ENCODE assay signal across 17 cellular contexts in the genomic region with DNA sequence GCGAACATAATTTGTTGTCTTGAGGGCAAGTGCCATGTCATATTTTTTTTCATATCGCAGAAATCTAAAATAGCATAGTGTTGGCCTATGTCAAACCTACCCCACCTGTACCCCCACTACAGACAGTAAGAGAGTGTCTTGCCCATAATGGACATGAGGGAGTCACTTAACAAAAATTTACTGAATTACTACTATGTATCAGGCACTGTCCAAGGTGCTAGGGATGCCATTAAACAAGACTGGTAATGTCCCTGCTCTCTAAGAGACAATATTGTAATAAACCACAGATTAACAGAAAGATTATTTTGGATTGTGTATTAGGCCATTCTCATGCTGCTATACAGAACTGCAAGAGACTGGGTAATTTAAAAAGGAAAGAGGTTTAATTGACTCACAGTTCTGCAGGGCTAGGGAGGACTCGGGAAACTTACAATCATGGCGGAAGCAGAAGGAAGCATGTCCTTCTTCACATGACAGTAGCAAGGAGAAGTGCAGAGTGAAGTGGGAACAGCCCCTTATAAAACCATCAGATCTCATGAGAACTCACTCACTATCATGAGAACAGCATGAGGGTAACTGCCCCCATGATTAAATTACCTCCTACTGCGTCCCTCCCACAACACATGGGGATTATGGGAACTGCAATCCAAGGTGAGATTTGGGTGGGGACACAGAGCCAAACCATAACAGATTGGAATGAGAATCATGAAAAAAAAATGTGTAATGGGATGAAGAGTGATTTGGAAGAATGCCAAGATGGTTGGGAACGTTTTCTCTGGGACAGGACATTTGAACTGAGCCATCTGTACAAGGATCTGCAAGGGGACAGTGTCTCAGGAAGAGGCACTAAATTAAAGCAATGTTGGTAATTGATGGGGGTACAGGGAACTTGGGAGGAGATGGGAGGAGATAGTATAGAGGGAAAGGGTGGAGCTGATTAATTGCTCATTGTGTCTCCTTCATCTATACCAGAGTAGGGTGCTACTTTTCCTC.
DNase-seq lines count a peak whose midpoint lies in the region; ATAC-seq and TF ChIP-seq lines count a peak whose summit lies in the region.
"Had no signal": no experiment of that assay in that cellular context is flagged by ENCODE, and none has a peak within 500 bp of the region (broad histone marks: within the 10 kb centered on the region; RNA-seq: fewer than 3 reads in every experiment).

No MANE protein-coding gene starts in this region.

- H3K4me3 Mint-ChIP-seq in stimulated activated naive CD8-positive, alpha-beta T cell treated with anti-CD3 and anti-CD28 coated beads, Interleukin-15, Interleukin-2, amounts not matched to agents 100 ng/mL and 50 ng/mL, for 24 hours, result no peak overlapping the region
- H3K4me3 Mint-ChIP-seq: naive thymus-derived CD4-positive, alpha-beta T cell had no signal

- ATAC-seq in stimulated activated naive CD8-positive, alpha-beta T cell treated with anti-CD3 and anti-CD28 coated beads, Interleukin-15, Interleukin-2, amounts not matched to agents 100 U/mL and 50 U/mL, for 24 hours, result no peak
- ATAC-seq in GM21390 (IDR thresholded peaks at IDR 0.05; ENCODE audit: unreplicated experiment), result no peak
- ATAC-seq: sciatic nerve had no signal

- H3K79me2 ChIP-seq in Karpas-422 (ENCODE audit: low read length), result no peaks in the 10 kb centered on the region

- H3K9ac ChIP-seq in Karpas-422 (ENCODE audit: low read length), result no peak overlapping the region

- H3K9me3 ChIP-seq in Karpas-422 (ENCODE audit: low read length), result no peaks in the 10 kb centered on the region
- H3K9me3 ChIP-seq: ovary, tibial artery had no signal

- H3K27ac Mint-ChIP-seq in stimulated activated naive CD8-positive, alpha-beta T cell treated with anti-CD3 and anti-CD28 coated beads, Interleukin-15, Interleukin-2, amounts not matched to agents 100 ng/mL and 50 ng/mL, for 24 hours, result peak overlapping the region; percentile 53

- H3K9me3 Mint-ChIP-seq in stimulated activated naive CD8-positive, alpha-beta T cell treated with anti-CD3 and anti-CD28 coated beads, Interleukin-15, Interleukin-2, amounts not matched to agents 100 ng/mL and 50 ng/mL, for 24 hours, result peaks cover 17% of the 10 kb centered on the region

- no peaks in the 10 kb centered on the region for H3K27me3 ChIP-seq in Karpas-422 (ENCODE audit: low read length)
- H3K27me3 ChIP-seq: ovary, tibial artery had no signal

- peaks cover 63% of the 10 kb centered on the region for H3K4me1 Mint-ChIP-seq in stimulated activated naive CD8-positive, alpha-beta T cell treated with anti-CD3 and anti-CD28 coated beads, Interleukin-15, Interleukin-2, amounts not matched to agents 100 ng/mL and 50 ng/mL, for 24 hours (ENCODE audit: low read depth)

- no peak for TF ChIP-seq CTCF in fibroblast of mammary gland (conservative IDR thresholded peaks at IDR 0.05; ENCODE audit: control insufficient read depth, insufficient read depth, low read depth, low read length)

- H3K4me1 ChIP-seq in Karpas-422 (ENCODE audit: low read length), result peaks cover 7% of the 10 kb centered on the region

- no peaks in the 10 kb centered on the region for H3K27me3 Mint-ChIP-seq in stimulated activated naive CD8-positive, alpha-beta T cell treated with anti-CD3 and anti-CD28 coated beads, Interleukin-15, Interleukin-2, amounts not matched to agents 100 ng/mL and 50 ng/mL, for 24 hours
- H3K27me3 Mint-ChIP-seq: naive thymus-derived CD4-positive, alpha-beta T cell had no signal

- no peak for DNase-seq in stimulated activated naive CD8-positive, alpha-beta T cell treated with anti-CD3 and anti-CD28 coated beads, Interleukin-15, Interleukin-2, amounts not matched to agents 100 U/mL and 50 U/mL, for 24 hours
- DNase-seq in LHCN-M2 (ENCODE audit: low read depth) (peak; percentile 15), fibroblast of mammary gland (ENCODE audit: low read depth) (peak; percentile 21), Karpas-422 (no peak), pons (ENCODE audit: low spot score) (no peak)
- DNase-seq: activated CD4-positive, alpha-beta T cell treated with anti-CD3 and anti-CD28 coated beads for 1 hour; activated CD8-positive, alpha-beta memory T cell treated with anti-CD3 and anti-CD28 coated beads, Interleukin-2, amount 50 U/mL, for 48 hours; activated naive CD4-positive, alpha-beta T cell treated with Interleukin-2 at 50 U/mL for 16 hours; hypothalamus; mesenchymal stem cell; naive thymus-derived CD4-positive, alpha-beta T cell; ovary; stimulated activated naive CD4-positive, alpha-beta T cell; tibial artery had no signal

- no peaks in the 10 kb centered on the region for H3K36me3 ChIP-seq in Karpas-422 (ENCODE audit: insufficient read depth, low read length)
- H3K36me3 ChIP-seq: ovary, tibial artery had no signal

- H3K4me2 ChIP-seq in Karpas-422 (ENCODE audit: low read depth, low read length, poor library complexity, severe bottlenecking), result no peak overlapping the region

- no peaks in the 10 kb centered on the region for H3K9me2 ChIP-seq in Karpas-422 (replicated peaks; ENCODE audit: insufficient read depth, low read length)

- no peak overlapping the region for H3K4me3 ChIP-seq in fibroblast of mammary gland (ENCODE audit: control insufficient read depth, low read depth, low read length)
- H3K4me3 ChIP-seq in Karpas-422 (ENCODE audit: low read length), result no peak overlapping the region
- H3K4me3 ChIP-seq: ovary, tibial artery had no signal

- H4K20me1 ChIP-seq in Karpas-422 (ENCODE audit: insufficient read depth, low read depth, low read length), result no peaks in the 10 kb centered on the region

- H3K27ac ChIP-seq in Karpas-422 (ENCODE audit: low read length), result no peak overlapping the region
- H3K27ac ChIP-seq: ovary, tibial artery had no signal

- H2AFZ ChIP-seq in Karpas-422 (ENCODE audit: low read length), result no peak overlapping the region

- peaks cover 15% of the 10 kb centered on the region for H3K36me3 Mint-ChIP-seq in stimulated activated naive CD8-positive, alpha-beta T cell treated with anti-CD3 and anti-CD28 coated beads, Interleukin-15, Interleukin-2, amounts not matched to agents 100 ng/mL and 50 ng/mL, for 24 hours (ENCODE audit: low read depth)

Comparison
In these comparisons a context has a peak if more than half of its experiments do, and no peak if none do; other contexts are left out.
1. DNase-seq: peak in LHCN-M2 (single experiment) and fibroblast of mammary gland (single experiment); none in stimulated activated naive CD8-positive, alpha-beta T cell treated with anti-CD3 and anti-CD28 coated beads, Interleukin-15, Interleukin-2, amounts not matched to agents 100 U/mL and 50 U/mL, for 24 hours (single experiment), Karpas-422 (single experiment) and pons (single experiment).